In the genomic region with DNA sequence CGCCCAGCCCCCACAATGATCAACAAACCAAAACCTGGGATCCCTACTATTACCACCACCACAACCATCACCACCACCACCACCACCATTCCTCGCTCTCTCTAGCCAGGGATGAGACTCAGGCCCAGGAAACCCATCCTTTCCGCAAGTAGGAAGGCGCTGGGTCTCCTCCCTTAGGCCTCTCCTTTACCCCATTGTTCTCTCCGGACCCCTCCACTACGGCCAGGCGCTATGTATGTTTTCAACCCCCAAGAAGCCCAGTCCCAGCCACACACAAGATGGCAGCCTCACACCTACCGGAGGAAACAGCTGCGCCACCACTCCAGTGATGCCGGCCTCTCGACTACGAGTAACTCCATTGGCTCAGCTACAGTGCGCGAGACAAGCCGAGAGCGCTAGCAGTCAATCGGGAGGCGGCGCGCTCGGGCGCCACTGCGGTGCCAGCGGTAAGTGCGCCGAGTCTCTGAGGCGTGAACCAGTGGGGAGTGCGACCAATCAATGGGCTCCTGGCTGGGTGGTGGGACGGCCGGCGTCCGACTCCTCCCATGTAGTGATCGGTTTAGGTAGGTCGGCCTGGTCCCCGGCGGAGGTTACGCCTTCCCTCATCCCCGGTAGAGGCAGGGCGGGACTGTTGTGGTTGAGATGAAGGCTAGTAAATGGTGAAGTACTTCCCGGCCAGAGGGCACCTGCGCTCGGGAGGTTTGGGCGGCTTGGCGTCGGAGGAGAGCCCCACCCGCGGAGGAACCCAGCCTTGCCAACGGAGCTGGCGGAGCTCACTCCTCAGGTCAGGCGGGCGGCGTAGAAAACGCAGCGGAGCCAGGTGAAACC, we compare ENCODE assay signal across 8 cellular contexts. TPM values are rescaled to one million over a fixed set of nuclear protein-coding genes. Genes with fewer than 3 reads are reported as not detected.
DNase-seq lines count a peak whose midpoint lies in the region; ATAC-seq, FAIRE-seq and TF ChIP-seq lines count a peak whose summit lies in the region.

Gene CAB39L (minus strand): TSS at position 376 of the 828 bp plus-strand sequence. CDS start 61,154 bp downstream, outside the sequence.
Gene SETDB2 (plus strand): TSS at position 586 of the 828 bp plus-strand sequence. CDS start 7,620 bp downstream, outside the sequence.

- peak within 1 kb of the TSS; percentile 94 for H2AFZ ChIP-seq in keratinocyte (ENCODE audit: control insufficient read depth, low read length)

- dilution Hi-C loops in keratinocyte (cut with MboI; ENCODE audit: extremely low pct_ligation_motif_present, low sequenced_read_pairs) = loop anchor here (25.0 kb wide), 1 partner anchor 132 kb away; no protein-coding TSS in a partner anchor

- TF ChIP-seq CTCF in AG10803 (conservative IDR thresholded peaks at IDR 0.05; ENCODE audit: low read length) = peak; percentile 50
- peak; percentile 47 to 59 (median 48) for TF ChIP-seq CTCF in keratinocyte (optimal IDR thresholded peaks at IDR 0.05 in 1 of 3, IDR thresholded peaks at IDR 0.05 in 1 of 3, conservative IDR thresholded peaks at IDR 0.05 in 1 of 3; ENCODE audit: extremely low read depth in 1 of 3, insufficient read depth in 2 of 3, low read length in 3 of 3)

- H3K4me3 ChIP-seq in AG10803 (ENCODE audit: low read length) (peak within 1 kb of the TSS; percentile 91), keratinocyte (ENCODE audit: control insufficient read depth in 2 of 3, extremely low read depth in 1 of 3, insufficient read depth in 2 of 3, low read depth in 1 of 3, low read length in 3 of 3) (peak within 1 kb of the TSS; percentile 88 to 99 (median 95))

- no peaks in the 10 kb centered on the region for H3K27me3 ChIP-seq in keratinocyte (ENCODE audit: control insufficient read depth, extremely low read depth, insufficient read depth, low read length)

- DNase-seq in AG10803 (ENCODE audit: low read depth) = peak; percentile 98
- DNase-seq in NCI-H345 (lab: John Stamatoyannopoulos, UW) = peak; percentile 90
- peak; percentile 97 for DNase-seq in activated CD4-positive, CD25-positive, alpha-beta regulatory T cell treated with anti-CD3 and anti-CD28 coated beads, Interleukin-2, amount 50 U/mL, for 72 hours
- peak; percentile 96 for DNase-seq in cerebellum (ENCODE audit: low spot score)
- DNase-seq in keratinocyte (ENCODE audit: low read depth, low spot score) = peak; percentile 90
- DNase-seq in stimulated activated CD4-positive, alpha-beta T cell treated with anti-CD3 and anti-CD28 coated beads, Interleukin-15, amount 100 ng/mL, for 1 hour (ENCODE audit: low read depth in 1 of 2, low spot score in 1 of 2) = peak; percentile 94 to 97

- no peaks in the 10 kb centered on the region for H3K4me1 ChIP-seq in keratinocyte (ENCODE audit: control insufficient read depth, extremely low read depth, insufficient read depth, low read length)

- H3K79me2 ChIP-seq in keratinocyte (ENCODE audit: control insufficient read depth, insufficient read depth, low read length) = peaks cover 5% of the 10 kb centered on the region

- peak within 1 kb of the TSS; percentile 93 for H3K27ac ChIP-seq in keratinocyte (ENCODE audit: control insufficient read depth, insufficient read depth, low read length)

- ATAC-seq in GM19023 (IDR thresholded peaks at IDR 0.05; ENCODE audit: unreplicated experiment) (peak; percentile 96), HG03280 (IDR thresholded peaks at IDR 0.05; ENCODE audit: unreplicated experiment) (peak; percentile 93)

- FAIRE-seq in keratinocyte (lab: Jason Lieb, UNC) = peak; percentile 92

- H3K9ac ChIP-seq in keratinocyte (ENCODE audit: control insufficient read depth, extremely low read depth, insufficient read depth, low read length) = peak within 1 kb of the TSS; percentile 91

- no peaks in the 10 kb centered on the region for H4K20me1 ChIP-seq in keratinocyte (ENCODE audit: control insufficient read depth, extremely low read depth, insufficient read depth, low read length)

- peak within 1 kb of the TSS; percentile 92 for H3K4me2 ChIP-seq in keratinocyte (ENCODE audit: control insufficient read depth, extremely low read depth, insufficient read depth, low read depth, low read length)

- H3K9me3 ChIP-seq in keratinocyte (ENCODE audit: control insufficient read depth, low read depth, low read length) = no peaks in the 10 kb centered on the region

- H3K36me3 ChIP-seq in keratinocyte (ENCODE audit: control insufficient read depth in 2 of 2, extremely low read depth in 1 of 2, insufficient read depth in 2 of 2, low read length in 2 of 2) = no peaks in the 10 kb centered on the region

- H3K9me1 ChIP-seq in keratinocyte (ENCODE audit: control insufficient read depth, extremely low read depth, insufficient read depth, low read length) = no peaks in the 10 kb centered on the region

RNA-seq across cellular contexts. Expression of gene CAB39L, which starts in this region (rescaled TPM):
- total RNA-seq in cerebellum = 19.7 TPM
- polyA plus RNA-seq in keratinocyte = 8.0 to 10.1 TPM (median 8.6 TPM) in 3 replicates
- 7.1 TPM for polyA plus RNA-seq in keratinocyte (2011; ENCODE audit: low read depth)
- polyA plus RNA-seq in keratinocyte (2011; cell fraction: cytosol; rRNA removed) = 8.6 and 14.4 TPM in 2 replicates
- polyA plus RNA-seq in keratinocyte (2011; cell fraction: nucleus; rRNA removed) = 5.9 and 6.8 TPM in 2 replicates
- 6.7 and 6.9 TPM in 2 replicates for polyA plus RNA-seq in keratinocyte (2012; ENCODE audit: low replicate concordance)
- 6.0 to 10.8 TPM (median 8.1 TPM) in 3 replicates for polyA minus RNA-seq in keratinocyte
- polyA minus RNA-seq in keratinocyte (2011; cell fraction: cytosol; rRNA and poly(A)+ RNA removed) = 8.1 TPM
- 3.9 and 6.7 TPM in 2 replicates for polyA minus RNA-seq in keratinocyte (2011; cell fraction: nucleus; rRNA and poly(A)+ RNA removed)

RNA-seq across cellular contexts. Expression of gene SETDB2, which starts in this region (rescaled TPM):
- total RNA-seq in cerebellum = 17.0 TPM
- 2.5 to 5.6 TPM (median 3.4 TPM) in 3 replicates for polyA plus RNA-seq in keratinocyte
- polyA plus RNA-seq in keratinocyte (2011; ENCODE audit: low read depth) = 2.2 TPM
- 2.3 and 4.7 TPM in 2 replicates for polyA plus RNA-seq in keratinocyte (2011; cell fraction: cytosol; rRNA removed)
- 4.7 and 6.7 TPM in 2 replicates for polyA plus RNA-seq in keratinocyte (2011; cell fraction: nucleus; rRNA removed)
- polyA plus RNA-seq in keratinocyte (2012; ENCODE audit: low replicate concordance) = 2.3 and 3.6 TPM in 2 replicates
- polyA minus RNA-seq in keratinocyte = 0.66 to 4.9 TPM (median 1.3 TPM) in 3 replicates
- polyA minus RNA-seq in keratinocyte (2011; cell fraction: cytosol; rRNA and poly(A)+ RNA removed) = 0.96 TPM
- polyA minus RNA-seq in keratinocyte (2011; cell fraction: nucleus; rRNA and poly(A)+ RNA removed) = 2.2 and 5.4 TPM in 2 replicates

Comparison
In these comparisons a context has a peak if more than half of its experiments do, and no peak if none do; other contexts are left out.
1. Peak in every context shown above with its lines: DNase-seq, ATAC-seq, H3K4me3 ChIP-seq and H3K27ac ChIP-seq.